ENCODE assay signal across 37 cellular contexts in the genomic region with DNA sequence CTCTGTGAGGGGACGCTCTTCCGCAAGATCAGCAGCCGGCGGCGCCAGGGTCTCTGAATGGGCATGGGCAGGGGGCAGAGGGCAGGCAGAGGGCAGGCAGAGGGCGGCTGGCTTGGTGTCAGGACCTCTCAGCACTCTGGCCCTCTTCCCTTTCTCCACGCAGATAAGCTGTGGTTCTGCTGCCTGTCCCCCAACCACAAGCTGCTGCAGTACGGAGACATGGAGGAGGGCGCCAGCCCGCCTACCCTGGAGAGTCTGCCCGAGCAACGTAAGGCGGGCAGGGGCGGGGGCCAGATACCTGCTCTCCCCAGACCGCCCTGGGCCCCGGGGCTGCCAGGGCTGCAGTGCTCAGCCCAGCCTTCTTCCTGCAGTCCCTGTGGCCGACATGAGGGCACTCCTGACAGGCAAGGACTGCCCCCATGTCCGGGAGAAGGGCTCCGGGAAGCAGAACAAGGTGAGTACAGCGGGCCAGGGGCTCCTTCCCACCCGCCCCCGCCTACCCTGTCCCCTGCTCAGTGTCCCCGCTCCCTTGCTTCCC. TPM values are rescaled to one million over a fixed set of nuclear protein-coding genes. Genes with fewer than 3 reads are reported as not detected.
"Had no signal": no experiment of that assay in that cellular context is flagged by ENCODE, and none has a peak within 500 bp of the region (broad histone marks: within the 10 kb centered on the region; RNA-seq: fewer than 3 reads in every experiment).

No MANE protein-coding gene starts in this region.

- H3K9me3 ChIP-seq: ascending aorta, MG63 had no signal

- ATAC-seq: activated T-cell treated with anti-CD3 and anti-CD28 coated beads, Interleukin-2, amount 50 U/mL, for 72 hours; activated T-helper 17 cell treated with anti-CD3 and anti-CD28 coated beads, Interleukin-2, amount 50 U/mL, for 72 hours; Panc1; Right ventricle myocardium inferior; SK-N-SH treated with all-trans-retinoic acid at 6 μM for 48 hours had no signal

- H3K27ac ChIP-seq: ascending aorta, cardiac muscle cell, VCaP had no signal

- H3K27me3 ChIP-seq: ascending aorta, cardiac muscle cell, MG63 had no signal

- H3K4me3 ChIP-seq: ascending aorta, cardiac muscle cell, MG63 had no signal

- DNase-seq: activated B cell treated with CpG ODN at 0.5 μM for 24 hours; activated CD4-positive, alpha-beta memory T cell treated with anti-CD3 and anti-CD28 coated beads for 36 hours; activated CD4-positive, alpha-beta T cell treated with anti-CD3 and anti-CD28 coated beads for 4 hours; activated CD4-positive, alpha-beta T cell treated with anti-CD3 and anti-CD28 coated beads, Interleukin-2, amount 50 U/mL, for 1 hour; activated CD4-positive, CD25-positive, alpha-beta regulatory T cell treated with anti-CD3 and anti-CD28 coated beads, Interleukin-2, amount 50 U/mL, for 72 hours; activated effector memory CD4-positive, alpha-beta T cell treated with anti-CD3 and anti-CD28 coated beads, Interleukin-2, amount 50 U/mL, for 16 hours; activated naive CD4-positive, alpha-beta T cell; activated naive CD8-positive, alpha-beta T cell treated with anti-CD3 and anti-CD28 coated beads, Interleukin-2, amount 10 ng/mL, durations not matched to agents 7 days and 5 days; activated T-cell treated with anti-CD3 and anti-CD28 coated beads, Interleukin-2, amount 50 U/mL, for 1 hour; activated T-cell treated with anti-CD3 and anti-CD28 coated beads, Interleukin-2, amount 50 U/mL, for 72 hours; amygdala; Kasumi-1; KG1; MG63; NCI-H1048; NCI-H1105 treated with DMSO at 0.1 percent for 48 hours; NCI-H1436; NCI-H1694; NCI-H1930; NCI-H2081 treated with DMSO at 0.1 percent for 48 hours; NCI-H226; NCI-H524 treated with DMSO at 0.1 percent for 48 hours; SIG-M5; SW 1271; T-helper 1 cell; T-helper 2 cell; T1000 had no signal

- H3K36me3 ChIP-seq: MG63 had no signal

RNA-seq across cellular contexts. Expression of gene ELMO3, which starts 4.1 kb away (rescaled TPM):
- total RNA-seq: ascending aorta had no signal

RNA-seq across cellular contexts. Expression of gene EXOC3L1, which starts 13.1 kb away (rescaled TPM):
- total RNA-seq: activated B cell treated with CpG ODN at 0.5 μM for 24 hours; activated CD4-positive, alpha-beta memory T cell treated with anti-CD3 and anti-CD28 coated beads for 36 hours; activated naive CD8-positive, alpha-beta T cell treated with anti-CD3 and anti-CD28 coated beads, Interleukin-2, amount 10 ng/mL, durations not matched to agents 7 days and 5 days; activated T-cell treated with anti-CD3 and anti-CD28 coated beads, Interleukin-2, amount 50 U/mL, for 72 hours; chondrocyte; NCI-H460; SK-MEL-5 had no signal
